30 cellular contexts compared by ENCODE assay signal in the genomic region with DNA sequence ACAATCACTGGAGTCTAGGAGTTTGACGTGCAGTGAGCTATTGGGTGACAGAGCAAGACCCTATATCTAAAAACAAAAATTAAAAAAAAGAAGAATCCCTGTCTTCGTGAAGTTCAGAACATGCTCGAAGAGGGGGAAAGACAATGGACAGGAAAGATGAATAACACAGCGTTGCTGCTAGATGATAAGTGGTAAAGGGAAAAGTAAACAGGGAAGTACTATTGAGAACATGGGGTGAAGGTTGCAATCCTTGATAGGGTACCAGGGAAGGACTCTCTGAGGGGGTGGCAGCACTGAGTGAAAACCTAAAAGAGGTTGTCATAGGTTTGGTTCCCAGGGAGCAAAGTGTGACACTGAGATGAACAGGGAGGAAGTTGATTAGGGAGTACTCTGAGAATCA.
"Had no signal": no experiment of that assay in that cellular context is flagged by ENCODE, and none has a peak within 500 bp of the region (broad histone marks: within the 10 kb centered on the region; RNA-seq: fewer than 3 reads in every experiment).

No MANE protein-coding gene starts in this region.

- DNase-seq: activated CD4-positive, alpha-beta memory T cell treated with anti-CD3 and anti-CD28 coated beads, Interleukin-2, amount 10 ng/mL, durations not matched to agents 7 days and 5 days; activated CD4-positive, alpha-beta T cell treated with anti-CD3 and anti-CD28 coated beads for 1 hour; activated CD4-positive, alpha-beta T cell treated with anti-CD3 and anti-CD28 coated beads, Interleukin-2, amount 10 ng/mL, durations not matched to agents 7 days and 5 days; activated gamma-delta T cell treated with Interleukin-2 at 50 U/mL for 16 hours; activated naive CD8-positive, alpha-beta T cell treated with anti-CD3 and anti-CD28 coated beads, Interleukin-2, amount 50 U/mL, for 24 hours; activated T-cell treated with anti-CD3 and anti-CD28 coated beads, Interleukin-2, amount 50 U/mL, for 4 hours; amygdala; central memory CD4-positive, alpha-beta T cell; foreskin keratinocyte; heart left ventricle; hypothalamus; immature natural killer cell; kidney; left colon; mammary epithelial cell; naive B cell; stimulated activated CD4-positive, alpha-beta T cell treated with anti-CD3 and anti-CD28 coated beads, Interleukin-4, amount 100 ng/mL, for 4 hours; stimulated activated CD8-positive, alpha-beta memory T cell treated with anti-CD3 and anti-CD28 coated beads, Interleukin-4, amount 100 ng/mL, for 48 hours; stimulated activated naive CD8-positive, alpha-beta T cell treated with anti-CD3 and anti-CD28 coated beads, Interleukin-15, amount 100 ng/mL, for 72 hours; substantia nigra; upper lobe of left lung had no signal

- H3K4me3 ChIP-seq: breast epithelium, esophagus muscularis mucosa, heart left ventricle, neural progenitor cell, upper lobe of left lung, vagina had no signal

- H3K27ac Mint-ChIP-seq: activated CD4-positive, alpha-beta memory T cell treated with anti-CD3 and anti-CD28 coated beads, Interleukin-2, amount 10 ng/mL, durations not matched to agents 7 days and 5 days; activated CD4-positive, alpha-beta T cell treated with anti-CD3 and anti-CD28 coated beads, Interleukin-2, amount 10 ng/mL, durations not matched to agents 7 days and 5 days; activated naive CD8-positive, alpha-beta T cell treated with anti-CD3 and anti-CD28 coated beads, Interleukin-2, amount 50 U/mL, for 24 hours; activated T-helper 17 cell treated with anti-CD3 and anti-CD28 coated beads, Interleukin-2, amount 50 U/mL, for 72 hours; mesothelial cell of epicardium; naive B cell; neural progenitor cell; stimulated activated memory B cell treated with anti-CD40 and anti-IgM and Interleukin-4, amounts not matched to agents 10 μg/mL and 1 μg/mL and 100 μg/mL, for 72 hours had no signal

- H3K27ac ChIP-seq: breast epithelium, esophagus muscularis mucosa, foreskin keratinocyte, heart left ventricle, neural progenitor cell, upper lobe of left lung, vagina had no signal

- H3K36me3 ChIP-seq: breast epithelium, esophagus muscularis mucosa, heart left ventricle, neural progenitor cell, upper lobe of left lung, vagina had no signal

- H3K4me1 ChIP-seq: breast epithelium, foreskin keratinocyte had no signal

- H3K9me3 Mint-ChIP-seq: activated CD4-positive, alpha-beta memory T cell treated with anti-CD3 and anti-CD28 coated beads, Interleukin-2, amount 10 ng/mL, durations not matched to agents 7 days and 5 days; activated CD4-positive, alpha-beta T cell treated with anti-CD3 and anti-CD28 coated beads, Interleukin-2, amount 10 ng/mL, durations not matched to agents 7 days and 5 days; activated naive CD4-positive, alpha-beta T cell treated with anti-CD3 and anti-CD28 coated beads, Interleukin-2, amount 50 U/mL, for 24 hours; activated naive CD8-positive, alpha-beta T cell treated with anti-CD3 and anti-CD28 coated beads, Interleukin-2, amount 50 U/mL, for 24 hours; activated T-cell treated with anti-CD3 and anti-CD28 coated beads, Interleukin-2, amount 50 U/mL, for 4 hours; activated T-helper 17 cell treated with anti-CD3 and anti-CD28 coated beads, Interleukin-2, amount 50 U/mL, for 72 hours; immature natural killer cell; mesothelial cell of epicardium; naive B cell; neural progenitor cell; stimulated activated memory B cell treated with anti-CD40 and anti-IgM and Interleukin-4, amounts not matched to agents 10 μg/mL and 1 μg/mL and 100 μg/mL, for 72 hours; stimulated activated naive CD8-positive, alpha-beta T cell treated with anti-CD3 and anti-CD28 coated beads, Interleukin-15, amount 100 ng/mL, for 72 hours; WTC11 had no signal

- ATAC-seq: activated naive CD8-positive, alpha-beta T cell treated with anti-CD3 and anti-CD28 coated beads, Interleukin-2, amount 50 U/mL, for 24 hours; activated T-cell treated with anti-CD3 and anti-CD28 coated beads, Interleukin-2, amount 50 U/mL, for 4 hours; activated T-helper 17 cell treated with anti-CD3 and anti-CD28 coated beads, Interleukin-2, amount 50 U/mL, for 72 hours; foreskin keratinocyte; heart left ventricle; left colon; stimulated activated memory B cell treated with anti-CD40 and anti-IgM and Interleukin-4, amounts not matched to agents 10 μg/mL and 1 μg/mL and 100 μg/mL, for 72 hours; stimulated activated naive CD8-positive, alpha-beta T cell treated with anti-CD3 and anti-CD28 coated beads, Interleukin-15, amount 100 ng/mL, for 72 hours; WTC11 had no signal

- H3K9me3 ChIP-seq: breast epithelium, esophagus muscularis mucosa, heart left ventricle, upper lobe of left lung, vagina had no signal

- H3K36me3 Mint-ChIP-seq: activated naive CD4-positive, alpha-beta T cell treated with anti-CD3 and anti-CD28 coated beads, Interleukin-2, amount 50 U/mL, for 24 hours; immature natural killer cell; mesothelial cell of epicardium; naive B cell; neural progenitor cell; stimulated activated memory B cell treated with anti-CD40 and anti-IgM and Interleukin-4, amounts not matched to agents 10 μg/mL and 1 μg/mL and 100 μg/mL, for 72 hours; WTC11 had no signal

- H3K27me3 Mint-ChIP-seq: activated naive CD4-positive, alpha-beta T cell treated with anti-CD3 and anti-CD28 coated beads, Interleukin-2, amount 50 U/mL, for 24 hours; activated naive CD8-positive, alpha-beta T cell treated with anti-CD3 and anti-CD28 coated beads, Interleukin-2, amount 50 U/mL, for 24 hours; stimulated activated naive CD8-positive, alpha-beta T cell treated with anti-CD3 and anti-CD28 coated beads, Interleukin-15, amount 100 ng/mL, for 72 hours had no signal

- H3K4me3 Mint-ChIP-seq: activated CD4-positive, alpha-beta memory T cell treated with anti-CD3 and anti-CD28 coated beads, Interleukin-2, amount 10 ng/mL, durations not matched to agents 7 days and 5 days; activated CD4-positive, alpha-beta T cell treated with anti-CD3 and anti-CD28 coated beads, Interleukin-2, amount 10 ng/mL, durations not matched to agents 7 days and 5 days; activated naive CD4-positive, alpha-beta T cell treated with anti-CD3 and anti-CD28 coated beads, Interleukin-2, amount 50 U/mL, for 24 hours; activated naive CD8-positive, alpha-beta T cell treated with anti-CD3 and anti-CD28 coated beads, Interleukin-2, amount 50 U/mL, for 24 hours; activated T-cell treated with anti-CD3 and anti-CD28 coated beads, Interleukin-2, amount 50 U/mL, for 4 hours; activated T-helper 17 cell treated with anti-CD3 and anti-CD28 coated beads, Interleukin-2, amount 50 U/mL, for 72 hours; immature natural killer cell; mesothelial cell of epicardium; neural progenitor cell; stimulated activated memory B cell treated with anti-CD40 and anti-IgM and Interleukin-4, amounts not matched to agents 10 μg/mL and 1 μg/mL and 100 μg/mL, for 72 hours; stimulated activated naive CD8-positive, alpha-beta T cell treated with anti-CD3 and anti-CD28 coated beads, Interleukin-15, amount 100 ng/mL, for 72 hours; WTC11 had no signal

- H3K27me3 ChIP-seq: breast epithelium, esophagus muscularis mucosa, foreskin keratinocyte, heart left ventricle, neural progenitor cell, upper lobe of left lung, vagina had no signal
